Comparison of ENCODE assay signal across 22 cellular contexts in the genomic region with DNA sequence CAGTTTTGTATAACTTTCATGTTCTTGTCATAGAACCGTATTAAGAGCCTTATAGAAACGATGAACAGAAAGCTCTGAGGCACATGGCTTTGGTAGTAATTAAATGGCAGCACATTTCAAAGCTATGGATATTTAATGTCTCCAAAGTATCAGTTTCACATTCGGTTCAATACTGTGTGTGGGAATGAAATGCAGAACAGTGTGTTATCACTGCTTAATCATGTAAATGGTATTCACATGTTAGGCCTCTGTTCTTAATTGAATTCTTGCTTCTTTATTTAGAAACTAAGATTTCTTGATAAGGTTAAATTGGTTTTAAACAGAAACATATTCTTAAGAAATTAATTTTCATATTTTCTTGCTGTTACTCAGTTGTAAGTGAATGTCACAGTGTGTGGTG.
A peak's percentile ranks its signal among the peaks of the same experiment; 100 is the strongest.
DNase-seq lines count a peak whose midpoint lies in the region; ATAC-seq, FAIRE-seq and TF ChIP-seq lines count a peak whose summit lies in the region.
"Had no signal": no experiment of that assay in that cellular context is flagged by ENCODE, and none has a peak within 500 bp of the region (broad histone marks: within the 10 kb centered on the region; RNA-seq: fewer than 3 reads in every experiment).

No MANE protein-coding gene starts in this region.

- H3K36me3 ChIP-seq in astrocyte (ENCODE audit: insufficient read depth, low read length) (no peaks in the 10 kb centered on the region), skeletal muscle satellite cell (ENCODE audit: insufficient read depth, low read length) (no peaks in the 10 kb centered on the region)
- H3K36me3 ChIP-seq: BE2C, left ventricle myocardium inferior, upper lobe of right lung had no signal

- H3K27me3 Mint-ChIP-seq in astrocyte (ENCODE audit: low read depth, unreplicated experiment): no peaks in the 10 kb centered on the region
- H3K27me3 Mint-ChIP-seq in activated T-helper 1 cell treated with anti-CD3 and anti-CD28 coated beads, Interleukin-12 subunit alpha, Interleukin-12 subunit beta, Interleukin-2, Interleukin-4 antibody, amounts not matched to agents 30 ng/mL and 10 ng/mL and 1 ng/mL, durations not matched to agents 14 hours and 24 hours and 36 hours (ENCODE audit: insufficient read depth): no peaks in the 10 kb centered on the region
- H3K27me3 Mint-ChIP-seq: activated CD4-positive, alpha-beta T cell treated with anti-CD3 and anti-CD28 coated beads, Interleukin-2, amount 10 ng/mL, durations not matched to agents 24 days and 14 days had no signal

- H3K9me3 ChIP-seq in astrocyte (ENCODE audit: insufficient read depth, low read depth, low read length) (no peaks in the 10 kb centered on the region), skeletal muscle satellite cell (replicated peaks; ENCODE audit: low read length) (no peaks in the 10 kb centered on the region)
- H3K9me3 ChIP-seq: BE2C, left ventricle myocardium inferior, upper lobe of right lung had no signal

- H3K9me3 Mint-ChIP-seq in astrocyte (ENCODE audit: unreplicated experiment): no peaks in the 10 kb centered on the region
- H3K9me3 Mint-ChIP-seq in activated T-helper 1 cell treated with anti-CD3 and anti-CD28 coated beads, Interleukin-12 subunit alpha, Interleukin-12 subunit beta, Interleukin-2, Interleukin-4 antibody, amounts not matched to agents 30 ng/mL and 10 ng/mL and 1 ng/mL, durations not matched to agents 14 hours and 24 hours and 36 hours: no peaks in the 10 kb centered on the region
- H3K9me3 Mint-ChIP-seq: activated CD4-positive, alpha-beta T cell treated with anti-CD3 and anti-CD28 coated beads, Interleukin-2, amount 10 ng/mL, durations not matched to agents 24 days and 14 days had no signal

- peak overlapping the region; percentile 43 for H3K27ac ChIP-seq in astrocyte (ENCODE audit: low read depth, low read length)
- H3K27ac ChIP-seq: left ventricle myocardium inferior, upper lobe of right lung had no signal

- H3K9ac ChIP-seq in astrocyte (ENCODE audit: low read length): no peak overlapping the region
- H3K9ac ChIP-seq in skeletal muscle satellite cell (ENCODE audit: low read depth, low read length): peak overlapping the region; percentile 65

- H3K4me3 ChIP-seq in astrocyte (ENCODE audit: insufficient read depth, low read depth, low read length) (peak overlapping the region; percentile 6), skeletal muscle satellite cell (ENCODE audit: low read length) (peak overlapping the region; percentile 46)
- H3K4me3 ChIP-seq: left ventricle myocardium inferior, upper lobe of right lung had no signal

- H4K20me1 ChIP-seq in astrocyte (ENCODE audit: insufficient read depth, low read length): no peaks in the 10 kb centered on the region

- no peaks in the 10 kb centered on the region for H3K79me2 ChIP-seq in astrocyte (ENCODE audit: insufficient read depth, low read length)

- DNase-seq in HCEC 1CT (peak; percentile 34), astrocyte (ENCODE audit: low read depth) (peak; percentile 54), iris pigment epithelial cell (ENCODE audit: low read depth) (peak; percentile 62), NCI-H1417 (lab: John Stamatoyannopoulos, UW) (no peak)
- no peak for DNase-seq in activated T-helper 1 cell treated with anti-CD3 and anti-CD28 coated beads, Interleukin-12 subunit alpha, Interleukin-12 subunit beta, Interleukin-2, Interleukin-4 antibody, amounts not matched to agents 30 ng/mL and 10 ng/mL and 1 ng/mL, durations not matched to agents 14 hours and 24 hours and 36 hours (ENCODE audit: low spot score)
- DNase-seq: activated CD4-positive, alpha-beta T cell treated with anti-CD3 and anti-CD28 coated beads, Interleukin-2, amount 10 ng/mL, durations not matched to agents 24 days and 14 days; activated effector memory CD4-positive, alpha-beta T cell treated with anti-CD3 and anti-CD28 coated beads, Interleukin-2, amount 50 U/mL, for 16 hours; BE2C; caudate nucleus; glutamatergic neuron; left ventricle myocardium inferior; MM.1S; NCI-H146; NCI-H2171 treated with DMSO at 0.1 percent for 48 hours; NCI-H774; Right ventricle myocardium superior; stimulated activated CD8-positive, alpha-beta memory T cell treated with anti-CD3 and anti-CD28 coated beads, Interleukin-4, amount 100 ng/mL, for 48 hours; T-helper 1 cell; upper lobe of right lung had no signal

- H3K36me3 Mint-ChIP-seq in astrocyte (ENCODE audit: low read depth, unreplicated experiment): no peaks in the 10 kb centered on the region
- no peaks in the 10 kb centered on the region for H3K36me3 Mint-ChIP-seq in activated T-helper 1 cell treated with anti-CD3 and anti-CD28 coated beads, Interleukin-12 subunit alpha, Interleukin-12 subunit beta, Interleukin-2, Interleukin-4 antibody, amounts not matched to agents 30 ng/mL and 10 ng/mL and 1 ng/mL, durations not matched to agents 14 hours and 24 hours and 36 hours (ENCODE audit: low read depth)

- H3K4me1 Mint-ChIP-seq in astrocyte (ENCODE audit: low read depth, unreplicated experiment): peaks cover 24% of the 10 kb centered on the region
- no peaks in the 10 kb centered on the region for H3K4me1 Mint-ChIP-seq in activated T-helper 1 cell treated with anti-CD3 and anti-CD28 coated beads, Interleukin-12 subunit alpha, Interleukin-12 subunit beta, Interleukin-2, Interleukin-4 antibody, amounts not matched to agents 30 ng/mL and 10 ng/mL and 1 ng/mL, durations not matched to agents 14 hours and 24 hours and 36 hours (ENCODE audit: low read depth)
- H3K4me1 Mint-ChIP-seq: activated CD4-positive, alpha-beta T cell treated with anti-CD3 and anti-CD28 coated beads, Interleukin-2, amount 10 ng/mL, durations not matched to agents 24 days and 14 days had no signal

- no peak for ATAC-seq in activated CD4-positive, CD25-positive, alpha-beta regulatory T cell treated with anti-CD3 and anti-CD28 coated beads, Interleukin-2, amount 50 U/mL, for 24 hours
- no peak for ATAC-seq in GM21619 (IDR thresholded peaks at IDR 0.05; ENCODE audit: unreplicated experiment)
- ATAC-seq: upper lobe of right lung had no signal

- no peak for FAIRE-seq in astrocyte (lab: Jason Lieb, UNC)

- intact Hi-C loops in activated T-helper 1 cell treated with anti-CD3 and anti-CD28 coated beads, Interleukin-12 subunit alpha, Interleukin-12 subunit beta, Interleukin-2, Interleukin-4 antibody, amounts not matched to agents 30 ng/mL and 10 ng/mL and 1 ng/mL, durations not matched to agents 14 hours and 24 hours and 36 hours (cut with micrococcal nuclease): no loop called here

- H3K27ac Mint-ChIP-seq in astrocyte (ENCODE audit: unreplicated experiment): peak overlapping the region; percentile 94
- H3K27ac Mint-ChIP-seq in activated T-helper 1 cell treated with anti-CD3 and anti-CD28 coated beads, Interleukin-12 subunit alpha, Interleukin-12 subunit beta, Interleukin-2, Interleukin-4 antibody, amounts not matched to agents 30 ng/mL and 10 ng/mL and 1 ng/mL, durations not matched to agents 14 hours and 24 hours and 36 hours: no peak overlapping the region
- H3K27ac Mint-ChIP-seq: activated CD4-positive, alpha-beta T cell treated with anti-CD3 and anti-CD28 coated beads, Interleukin-2, amount 10 ng/mL, durations not matched to agents 24 days and 14 days had no signal

- H3K27me3 ChIP-seq in astrocyte (ENCODE audit: insufficient read depth, low read length) (no peaks in the 10 kb centered on the region), skeletal muscle satellite cell (ENCODE audit: control insufficient read depth, insufficient read depth, low read length) (no peaks in the 10 kb centered on the region)
- H3K27me3 ChIP-seq: BE2C, upper lobe of right lung had no signal

- no peak for TF ChIP-seq CTCF in astrocyte (IDR thresholded peaks at IDR 0.05; ENCODE audit: insufficient read depth, low read depth, low read length)

- H3K4me1 ChIP-seq in astrocyte (ENCODE audit: insufficient read depth, low read length) (no peaks in the 10 kb centered on the region), skeletal muscle satellite cell (ENCODE audit: control insufficient read depth, insufficient read depth, low read length) (peaks cover 26% of the 10 kb centered on the region)
- H3K4me1 ChIP-seq: left ventricle myocardium inferior, upper lobe of right lung had no signal

- H3K4me2 ChIP-seq in astrocyte (ENCODE audit: low read length) (peak overlapping the region; percentile 69), skeletal muscle satellite cell (ENCODE audit: low read length) (peak overlapping the region; percentile 73)

- no peak overlapping the region for H2AFZ ChIP-seq in astrocyte (ENCODE audit: low read depth, low read length)

- H3K4me3 Mint-ChIP-seq in astrocyte (ENCODE audit: unreplicated experiment): no peak overlapping the region
- H3K4me3 Mint-ChIP-seq in activated T-helper 1 cell treated with anti-CD3 and anti-CD28 coated beads, Interleukin-12 subunit alpha, Interleukin-12 subunit beta, Interleukin-2, Interleukin-4 antibody, amounts not matched to agents 30 ng/mL and 10 ng/mL and 1 ng/mL, durations not matched to agents 14 hours and 24 hours and 36 hours: no peak overlapping the region
- H3K4me3 Mint-ChIP-seq: activated CD4-positive, alpha-beta T cell treated with anti-CD3 and anti-CD28 coated beads, Interleukin-2, amount 10 ng/mL, durations not matched to agents 24 days and 14 days had no signal

Comparison
In these comparisons a context has a peak if more than half of its experiments do, and no peak if none do; other contexts are left out.
1. DNase-seq: peak in HCEC 1CT (single experiment), astrocyte (single experiment) and iris pigment epithelial cell (single experiment); none in activated T-helper 1 cell treated with anti-CD3 and anti-CD28 coated beads, Interleukin-12 subunit alpha, Interleukin-12 subunit beta, Interleukin-2, Interleukin-4 antibody, amounts not matched to agents 30 ng/mL and 10 ng/mL and 1 ng/mL, durations not matched to agents 14 hours and 24 hours and 36 hours (single experiment) and NCI-H1417 (0 of 3).